ENCODE assay signal across 8 cellular contexts in the genomic region with DNA sequence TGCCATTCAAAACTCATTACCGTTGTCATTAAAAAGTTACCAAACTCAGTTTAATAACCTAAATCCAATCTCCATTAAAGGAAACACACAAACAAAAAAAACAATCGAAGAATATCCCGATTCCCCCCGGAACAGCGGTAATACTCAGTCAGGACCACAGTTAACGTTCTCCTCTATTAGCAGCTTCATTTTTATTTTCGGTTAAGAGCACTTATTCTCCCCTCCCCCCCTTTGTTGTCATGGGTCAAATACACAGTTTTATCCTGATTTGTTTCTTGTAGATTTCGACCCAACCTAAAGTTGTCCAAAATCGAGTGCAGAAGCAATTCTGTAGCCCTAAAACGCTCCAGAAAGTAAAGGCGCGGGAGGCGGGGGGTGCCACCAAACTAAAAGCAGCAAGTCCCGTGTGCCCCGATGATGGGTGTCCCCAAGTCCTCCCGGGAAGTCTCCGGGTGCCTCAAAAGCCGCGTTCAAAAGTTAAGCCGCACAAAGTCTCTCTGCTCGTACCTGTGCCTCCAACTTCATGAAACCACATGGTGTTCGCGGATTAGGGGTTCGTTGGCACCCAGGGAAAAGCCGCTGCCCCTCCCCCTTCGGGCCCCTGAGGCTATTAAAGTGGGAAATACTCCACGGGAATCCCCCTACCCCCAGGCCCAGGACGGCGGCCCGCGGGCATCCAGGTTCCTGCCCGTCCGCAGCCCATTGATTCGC. TPM values are rescaled to one million over a fixed set of nuclear protein-coding genes. Genes with fewer than 3 reads are reported as not detected.
DNase-seq lines count a peak whose midpoint lies in the region; ATAC-seq and TF ChIP-seq lines count a peak whose summit lies in the region.

No MANE protein-coding gene starts in this region.

- DNase-seq in CD4-positive, alpha-beta memory T cell: peak; percentile 31 to 73 (median 47)
- DNase-seq in choroid plexus epithelial cell (ENCODE audit: low read depth) (peak; percentile 41), memory B cell (ENCODE audit: low spot score in 2 of 2) (peak in 1 of 2 donors; percentile 7), NCI-H446 treated with DMSO at 0.1 percent for 48 hours (lab: John Stamatoyannopoulos, UW) (no peak)
- DNase-seq in stimulated activated CD8-positive, alpha-beta memory T cell treated with anti-CD3 and anti-CD28 coated beads, Interleukin-7, amount 100 ng/mL, for 4 hours (ENCODE audit: low read depth in 2 of 2): peak; percentile 12 to 24

- peak overlapping the region; percentile 94 for H3K27ac ChIP-seq in CD4-positive, alpha-beta memory T cell (ENCODE audit: low read depth, low read length)

- H3K4me3 ChIP-seq in CD4-positive, alpha-beta memory T cell (ENCODE audit: low read length in 2 of 2): peak overlapping the region; percentile 47 to 93
- H3K4me3 ChIP-seq in choroid plexus epithelial cell (ENCODE audit: low read depth, low read length): peak overlapping the region; percentile 73

- H3K9me3 Mint-ChIP-seq in CD4-positive, alpha-beta memory T cell: peaks cover 0 to 1% (median 0%) of the 10 kb centered on the region in 8 donors
- no peaks in the 10 kb centered on the region for H3K9me3 Mint-ChIP-seq in T-helper 1 cell treated with Interleukin-12 subunit alpha and Interleukin-12 subunit beta and Interleukin-4 antibody, amounts not matched to agents 30 μg/mL and 1 μg/mL, for 36 hours
- peaks cover 3% of the 10 kb centered on the region for H3K9me3 Mint-ChIP-seq in memory B cell

- ATAC-seq in HG02610 (IDR thresholded peaks at IDR 0.05; ENCODE audit: unreplicated experiment) (peak; percentile 2), memory B cell (ENCODE audit: low read depth) (peak; percentile 1), esophagus mucosa (no peak)

- peaks cover 20 to 49% (median 35%) of the 10 kb centered on the region in 4 donors for H3K4me1 Mint-ChIP-seq in CD4-positive, alpha-beta memory T cell
- peaks cover 33% of the 10 kb centered on the region for H3K4me1 Mint-ChIP-seq in T-helper 1 cell treated with Interleukin-12 subunit alpha and Interleukin-12 subunit beta and Interleukin-4 antibody, amounts not matched to agents 30 μg/mL and 1 μg/mL, for 36 hours (ENCODE audit: low read depth)
- H3K4me1 Mint-ChIP-seq in memory B cell: peaks cover 19% of the 10 kb centered on the region

- POLR2A ChIA-PET in CD4-positive, alpha-beta memory T cell (lab: Charles Lee; ENCODE audit: partially characterized antibody): interaction anchor here (0.6 to 3.0 kb wide), 22 partner anchors 10 to 224 kb away, joined by 3 to 18 read pairs (median 4); a partner anchor contains a TSS

- H3K36me3 ChIP-seq in CD4-positive, alpha-beta memory T cell (ENCODE audit: insufficient read depth, low read length): peaks cover 15% of the 10 kb centered on the region

- no peaks in the 10 kb centered on the region for H3K27me3 ChIP-seq in CD4-positive, alpha-beta memory T cell (ENCODE audit: insufficient read depth, low read length)

- CTCF ChIA-PET in CD4-positive, alpha-beta memory T cell (lab: Charles Lee; ENCODE audit: partially characterized antibody): interaction anchor here (2.4 to 3.1 kb wide), 3 partner anchors 11 to 68 kb away, joined by 10 to 25 read pairs (median 16); no protein-coding TSS in a partner anchor

- intact Hi-C loops in CD4-positive, alpha-beta memory T cell (cut with micrococcal nuclease): loop anchor here (1.0 to 5.0 kb wide), 5 partner anchors 24 to 336 kb away; a partner anchor contains a TSS

- peak overlapping the region; percentile 82 to 92 (median 87) for H3K27ac Mint-ChIP-seq in CD4-positive, alpha-beta memory T cell
- peak overlapping the region; percentile 74 for H3K27ac Mint-ChIP-seq in T-helper 1 cell treated with Interleukin-12 subunit alpha and Interleukin-12 subunit beta and Interleukin-4 antibody, amounts not matched to agents 30 μg/mL and 1 μg/mL, for 36 hours
- peak overlapping the region; percentile 95 for H3K27ac Mint-ChIP-seq in memory B cell

- peaks cover 44% of the 10 kb centered on the region for H3K4me1 ChIP-seq in CD4-positive, alpha-beta memory T cell (ENCODE audit: insufficient read depth, low read length)

- no peak for TF ChIP-seq CTCF in choroid plexus epithelial cell (conservative IDR thresholded peaks at IDR 0.05; ENCODE audit: low read depth, low read length)

- H3K4me3 Mint-ChIP-seq in CD4-positive, alpha-beta memory T cell: peak overlapping the region; percentile 89 to 97 (median 92)
- peak overlapping the region; percentile 96 for H3K4me3 Mint-ChIP-seq in T-helper 1 cell treated with Interleukin-12 subunit alpha and Interleukin-12 subunit beta and Interleukin-4 antibody, amounts not matched to agents 30 μg/mL and 1 μg/mL, for 36 hours
- H3K4me3 Mint-ChIP-seq in memory B cell: peak overlapping the region; percentile 83

- H3K9me3 ChIP-seq in CD4-positive, alpha-beta memory T cell (ENCODE audit: control insufficient read depth in 1 of 2, low read length in 2 of 2): no peaks in the 10 kb centered on the region

- peaks cover under 1 to 23% of the 10 kb centered on the region in 2 donors for H3K36me3 Mint-ChIP-seq in CD4-positive, alpha-beta memory T cell
- H3K36me3 Mint-ChIP-seq in T-helper 1 cell treated with Interleukin-12 subunit alpha and Interleukin-12 subunit beta and Interleukin-4 antibody, amounts not matched to agents 30 μg/mL and 1 μg/mL, for 36 hours (ENCODE audit: low read depth): peaks cover 13% of the 10 kb centered on the region
- H3K36me3 Mint-ChIP-seq in memory B cell: peaks cover 4% of the 10 kb centered on the region

- no peaks in the 10 kb centered on the region for H3K27me3 Mint-ChIP-seq in CD4-positive, alpha-beta memory T cell
- no peaks in the 10 kb centered on the region for H3K27me3 Mint-ChIP-seq in T-helper 1 cell treated with Interleukin-12 subunit alpha and Interleukin-12 subunit beta and Interleukin-4 antibody, amounts not matched to agents 30 μg/mL and 1 μg/mL, for 36 hours (ENCODE audit: low read depth)
- H3K27me3 Mint-ChIP-seq in memory B cell: no peaks in the 10 kb centered on the region

RNA-seq across cellular contexts. Expression of a gene that starts 1.0 kb away (rescaled TPM):
- total RNA-seq in CD4-positive, alpha-beta memory T cell: 100 to 1,000 TPM; 255 to 264 TPM
- 100 to 1,000 TPM; 302 to 416 TPM for polyA plus RNA-seq in CD4-positive, alpha-beta memory T cell
- 317 TPM for total RNA-seq in esophagus mucosa

RNA-seq across cellular contexts. Expression of a gene that starts 23.7 kb away (rescaled TPM):
- 100 to 1,000 TPM; 137 to 164 TPM for total RNA-seq in CD4-positive, alpha-beta memory T cell
- polyA plus RNA-seq in CD4-positive, alpha-beta memory T cell: 10 to 100 TPM; 33.4 to 49.1 TPM
- total RNA-seq in esophagus mucosa: 43.0 TPM

RNA-seq across cellular contexts. Expression of a gene that starts 27.5 kb away (rescaled TPM):
- total RNA-seq in CD4-positive, alpha-beta memory T cell: 10 to 100 TPM; 37.8 to 38.9 TPM
- polyA plus RNA-seq in CD4-positive, alpha-beta memory T cell: 100 to 1,000 TPM; 105 to 130 TPM
- 328 TPM for total RNA-seq in esophagus mucosa

RNA-seq across cellular contexts. Expression of a gene that starts 50.2 kb away (rescaled TPM):
- total RNA-seq in CD4-positive, alpha-beta memory T cell: 10 to 100 TPM; 40.1 to 46.6 TPM
- polyA plus RNA-seq in CD4-positive, alpha-beta memory T cell: 10 to 100 TPM; 22.4 to 32.6 TPM
- 66.6 TPM for total RNA-seq in esophagus mucosa
